In genomic region chr1:44260792-44261474, GRCh38 we compare ENCODE assay signal across 20 cellular contexts. TPM values are rescaled to one million over a fixed set of nuclear protein-coding genes. Genes with fewer than 3 reads are reported as not detected.
DNase-seq lines count a peak whose midpoint lies in the region; ATAC-seq, FAIRE-seq and TF ChIP-seq lines count a peak whose summit lies in the region.
"Had no signal": no experiment of that assay in that cellular context is flagged by ENCODE, and none has a peak within 500 bp of the region (broad histone marks: within the 10 kb centered on the region; RNA-seq: fewer than 3 reads in every experiment).

No MANE protein-coding gene starts in this region.

- no peaks in the 10 kb centered on the region for H3K27me3 Mint-ChIP-seq in WTC11 (ENCODE audit: low read depth)
- H3K27me3 Mint-ChIP-seq in nephron progenitor cell (ENCODE audit: low read depth, poor library complexity) = peaks cover 16% of the 10 kb centered on the region
- H3K27me3 Mint-ChIP-seq in activated CD4-positive, alpha-beta memory T cell treated with anti-CD3 and anti-CD28 coated beads for 36 hours = no peaks in the 10 kb centered on the region

- DNase-seq in D721Med (ENCODE audit: insufficient read length, low spot score) (peak; percentile 90), NCI-H187 treated with DMSO at 0.1 percent for 48 hours (lab: John Stamatoyannopoulos, UW) (peak; percentile 67), WTC11 (ENCODE audit: low spot score) (no peak), nephron progenitor cell (no peak), COR-L47 (lab: John Stamatoyannopoulos, UW) (no peak), cerebellar nuclear complex (lab: John Stamatoyannopoulos, UW) (no peak)
- DNase-seq in activated CD4-positive, alpha-beta memory T cell treated with anti-CD3 and anti-CD28 coated beads for 36 hours = no peak
- DNase-seq: ACHN; activated naive CD4-positive, alpha-beta T cell treated with Interleukin-2 at 50 U/mL for 16 hours; aorta; DMS53; HCEC 1CT; mammary epithelial cell; NCI-H226; stimulated activated CD4-positive, alpha-beta T cell treated with anti-CD3 and anti-CD28 coated beads, Interleukin-15, amount 100 ng/mL, for 24 hours; stimulated activated naive CD4-positive, alpha-beta T cell treated with Interleukin-2 at 50 U/mL for 16 hours; SW 1271; trophoblast cell had no signal

- no peaks in the 10 kb centered on the region for H3K36me3 Mint-ChIP-seq in WTC11
- H3K36me3 Mint-ChIP-seq in nephron progenitor cell (ENCODE audit: low read depth) = peaks cover 11% of the 10 kb centered on the region
- H3K36me3 Mint-ChIP-seq in activated CD4-positive, alpha-beta memory T cell treated with anti-CD3 and anti-CD28 coated beads for 36 hours = peaks cover 2% of the 10 kb centered on the region

- H3K27ac Mint-ChIP-seq in WTC11 (peak overlapping the region; percentile 81), nephron progenitor cell (peak overlapping the region; percentile 61)
- no peak overlapping the region for H3K27ac Mint-ChIP-seq in activated CD4-positive, alpha-beta memory T cell treated with anti-CD3 and anti-CD28 coated beads for 36 hours

- 0 out of 2 replicates have a peak, but pooled peaks have one; percentile 7 for ATAC-seq in WTC11
- ATAC-seq in GM21619 (IDR thresholded peaks at IDR 0.05; ENCODE audit: unreplicated experiment) = no peak

- H3K9me3 Mint-ChIP-seq in WTC11 (no peaks in the 10 kb centered on the region), nephron progenitor cell (no peaks in the 10 kb centered on the region)
- H3K9me3 Mint-ChIP-seq in activated CD4-positive, alpha-beta memory T cell treated with anti-CD3 and anti-CD28 coated beads for 36 hours = no peaks in the 10 kb centered on the region

- POLR2A ChIA-PET in WTC11 (lab: Charles Lee) = no interaction called here
- POLR2A ChIA-PET in activated CD4-positive, alpha-beta memory T cell treated with anti-CD3 and anti-CD28 coated beads for 36 hours (lab: Charles Lee) = no interaction called here

- TF ChIP-seq CTCF in D721Med (IDR thresholded peaks at IDR 0.05; ENCODE audit: insufficient read depth, missing control alignments) = no peak
- TF ChIP-seq CTCF in WTC11 (IDR thresholded peaks at IDR 0.05) = no peak
- TF ChIP-seq CTCF in nephron progenitor cell (IDR thresholded peaks at IDR 0.05) = no peak

- FAIRE-seq in D721Med (lab: Jason Lieb, UNC) = peak; percentile 67
- FAIRE-seq: islet of Langerhans had no signal

- H3K4me3 Mint-ChIP-seq in WTC11 = peak overlapping the region; percentile 21; the same call in 1 of the 2 replicates
- no peak overlapping the region for H3K4me3 Mint-ChIP-seq in nephron progenitor cell
- no peak overlapping the region for H3K4me3 Mint-ChIP-seq in activated CD4-positive, alpha-beta memory T cell treated with anti-CD3 and anti-CD28 coated beads for 36 hours

- peaks cover 55% of the 10 kb centered on the region for H3K4me1 Mint-ChIP-seq in WTC11
- peaks cover 68% of the 10 kb centered on the region for H3K4me1 Mint-ChIP-seq in nephron progenitor cell
- peaks cover 5% of the 10 kb centered on the region for H3K4me1 Mint-ChIP-seq in activated CD4-positive, alpha-beta memory T cell treated with anti-CD3 and anti-CD28 coated beads for 36 hours (ENCODE audit: low read depth)

- intact Hi-C loops in activated CD4-positive, alpha-beta memory T cell treated with anti-CD3 and anti-CD28 coated beads for 36 hours (cut with micrococcal nuclease) = no loop called here

- CTCF ChIA-PET in WTC11 (lab: Charles Lee) = interaction anchor here (0.8 to 1.8 kb wide), 16 partner anchors 10 to 392 kb away, joined by 3 to 14 read pairs (median 5); no protein-coding TSS in a partner anchor
- CTCF ChIA-PET in activated CD4-positive, alpha-beta memory T cell treated with anti-CD3 and anti-CD28 coated beads for 36 hours (lab: Charles Lee) = no interaction called here

TF ChIP-seq in WTC11, 78 proteins besides CTCF, POLR2A, EP300 and RAD21:
- TF ChIP-seq, protein P1, sequence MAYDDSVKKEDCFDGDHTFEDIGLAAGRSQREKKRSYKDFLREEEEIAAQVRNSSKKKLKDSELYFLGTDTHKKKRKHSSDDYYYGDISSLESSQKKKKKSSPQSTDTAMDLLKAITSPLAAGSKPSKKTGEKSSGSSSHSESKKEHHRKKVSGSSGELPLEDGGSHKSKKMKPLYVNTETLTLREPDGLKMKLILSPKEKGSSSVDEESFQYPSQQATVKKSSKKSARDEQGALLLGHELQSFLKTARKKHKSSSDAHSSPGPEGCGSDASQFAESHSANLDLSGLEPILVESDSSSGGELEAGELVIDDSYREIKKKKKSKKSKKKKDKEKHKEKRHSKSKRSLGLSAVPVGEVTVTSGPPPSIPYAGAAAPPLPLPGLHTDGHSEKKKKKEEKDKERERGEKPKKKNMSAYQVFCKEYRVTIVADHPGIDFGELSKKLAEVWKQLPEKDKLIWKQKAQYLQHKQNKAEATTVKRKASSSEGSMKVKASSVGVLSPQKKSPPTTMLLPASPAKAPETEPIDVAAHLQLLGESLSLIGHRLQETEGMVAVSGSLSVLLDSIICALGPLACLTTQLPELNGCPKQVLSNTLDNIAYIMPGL (CRISPR knock-in tag; IDR thresholded peaks at IDR 0.05) = no peak
- TF ChIP-seq ZNF263 (CRISPR knock-in tag; IDR thresholded peaks at IDR 0.05; ENCODE audit: low read depth) = 0 out of 2 replicates have a peak, but pooled peaks have one; percentile 58

RNA-seq across cellular contexts. Expression of gene DMAP1, which starts 47.7 kb away (rescaled TPM):
- total RNA-seq in WTC11 (2021) = 40.9 to 44.4 TPM (median 42.3 TPM) in 3 replicates
- total RNA-seq in activated CD4-positive, alpha-beta memory T cell treated with anti-CD3 and anti-CD28 coated beads for 36 hours = 10 to 100 TPM; 31.1 to 32.8 TPM

Comparison
In these comparisons a context has a peak if more than half of its experiments do, and no peak if none do; other contexts are left out.
1. DNase-seq: peak in D721Med (single experiment) and NCI-H187 treated with DMSO at 0.1 percent for 48 hours (single experiment); none in WTC11 (single experiment), nephron progenitor cell (single experiment), COR-L47 (single experiment), cerebellar nuclear complex (0 of 2) and activated CD4-positive, alpha-beta memory T cell treated with anti-CD3 and anti-CD28 coated beads for 36 hours (single experiment).